ENCODE assay signal across 8 cellular contexts in genomic region chr6:52049252-52050050, GRCh38. TPM values are rescaled to one million over a fixed set of nuclear protein-coding genes. Genes with fewer than 3 reads are reported as not detected.
DNase-seq lines count a peak whose midpoint lies in the region; ATAC-seq, FAIRE-seq and TF ChIP-seq lines count a peak whose summit lies in the region.

No MANE protein-coding gene starts in this region.

- no peaks in the 10 kb centered on the region for H3K4me1 ChIP-seq in upper lobe of right lung

- H3K4me3 Mint-ChIP-seq in WTC11 = no peak overlapping the region

- intact Hi-C loops in upper lobe of right lung (cut with DNase I) = no loop called here

- peaks cover 9% of the 10 kb centered on the region for H3K4me1 Mint-ChIP-seq in WTC11

- H3K36me3 Mint-ChIP-seq in WTC11 = no peaks in the 10 kb centered on the region

- no peaks in the 10 kb centered on the region for H3K36me3 ChIP-seq in upper lobe of right lung

- no peak overlapping the region for H3K27ac ChIP-seq in upper lobe of right lung

- H3K27me3 Mint-ChIP-seq in WTC11 (ENCODE audit: low read depth) = no peaks in the 10 kb centered on the region

- H3K27ac Mint-ChIP-seq in WTC11 = no peak overlapping the region

- DNase-seq in D721Med (ENCODE audit: insufficient read length, low spot score) (no peak), NCI-H1105 (lab: John Stamatoyannopoulos, UW) (peak; percentile 23), WTC11 (ENCODE audit: low spot score) (no peak), inferior parietal cortex (ENCODE audit: extremely low spot score) (peak; percentile 72), upper lobe of right lung (no peak), HK-2 (ENCODE audit: unreplicated experiment) (no peak)

- CTCF ChIA-PET in WTC11 (lab: Charles Lee) = interaction anchor here (0.6 to 2.6 kb wide), 34 partner anchors 8 to 480 kb away, joined by 3 to 23 read pairs (median 4); no protein-coding TSS in a partner anchor

- TF ChIP-seq CTCF in D721Med (IDR thresholded peaks at IDR 0.05; ENCODE audit: insufficient read depth, missing control alignments) (peak; percentile 72), WTC11 (IDR thresholded peaks at IDR 0.05) (peak; percentile 39), upper lobe of right lung (IDR thresholded peaks at IDR 0.05) (peak; percentile 68)

- no peaks in the 10 kb centered on the region for H3K9me3 Mint-ChIP-seq in WTC11

- peaks cover 10% of the 10 kb centered on the region for H3K27me3 ChIP-seq in upper lobe of right lung

- FAIRE-seq in D721Med (lab: Jason Lieb, UNC) = peak; percentile 84

- ATAC-seq in GM21381 (IDR thresholded peaks at IDR 0.05; ENCODE audit: unreplicated experiment) = peak; percentile 59
- peak; percentile 50; the same call in 1 of the 2 replicates for ATAC-seq in WTC11
- peak; percentile 47 for ATAC-seq in upper lobe of right lung
- ATAC-seq in GM18517 (IDR thresholded peaks at IDR 0.05; ENCODE audit: unreplicated experiment) = no peak

- H3K4me3 ChIP-seq in upper lobe of right lung = no peak overlapping the region

- no peaks in the 10 kb centered on the region for H3K9me3 ChIP-seq in upper lobe of right lung

- POLR2A ChIA-PET in WTC11 (lab: Charles Lee) = no interaction called here

TF ChIP-seq in WTC11, 78 proteins besides CTCF, POLR2A, EP300 and RAD21:
- no peak for TF ChIP-seq FOXP4 (CRISPR knock-in tag; IDR thresholded peaks at IDR 0.05)
- TF ChIP-seq ZNF671 (CRISPR knock-in tag; IDR thresholded peaks at IDR 0.05) = no peak
- TF ChIP-seq ZNF263 (CRISPR knock-in tag; IDR thresholded peaks at IDR 0.05; ENCODE audit: low read depth) = no peak
- TF ChIP-seq ATF1 (CRISPR knock-in tag; IDR thresholded peaks at IDR 0.05) = no peak
- no peak for TF ChIP-seq TP53 (CRISPR knock-in tag; IDR thresholded peaks at IDR 0.05)
- TF ChIP-seq, protein P1, sequence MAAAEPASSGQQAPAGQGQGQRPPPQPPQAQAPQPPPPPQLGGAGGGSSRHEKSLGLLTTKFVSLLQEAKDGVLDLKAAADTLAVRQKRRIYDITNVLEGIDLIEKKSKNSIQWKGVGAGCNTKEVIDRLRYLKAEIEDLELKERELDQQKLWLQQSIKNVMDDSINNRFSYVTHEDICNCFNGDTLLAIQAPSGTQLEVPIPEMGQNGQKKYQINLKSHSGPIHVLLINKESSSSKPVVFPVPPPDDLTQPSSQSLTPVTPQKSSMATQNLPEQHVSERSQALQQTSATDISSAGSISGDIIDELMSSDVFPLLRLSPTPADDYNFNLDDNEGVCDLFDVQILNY (CRISPR knock-in tag; IDR thresholded peaks at IDR 0.05) = no peak
- no peak for TF ChIP-seq ELF4 (CRISPR knock-in tag; IDR thresholded peaks at IDR 0.05; ENCODE audit: low read depth)
- no peak for TF ChIP-seq TEAD1 (CRISPR knock-in tag; IDR thresholded peaks at IDR 0.05)

RNA-seq across cellular contexts. Expression of gene PKHD1, which starts 38.0 kb away (rescaled TPM):
- total RNA-seq in WTC11 (2021) (0.09 to 0.15 TPM (median 0.09 TPM) in 3 replicates), upper lobe of right lung (0.32 TPM)

Comparison
In these comparisons a context has a peak if more than half of its experiments do, and no peak if none do; other contexts are left out.
1. DNase-seq: peak in NCI-H1105 (single experiment) and inferior parietal cortex (single experiment); none in D721Med (single experiment), WTC11 (single experiment), upper lobe of right lung (single experiment) and HK-2 (single experiment).
2. Peak in every context shown above with its lines, with median percentiles within 50 percentile points of each other: CTCF ChIP-seq.